23 cellular contexts compared by ENCODE assay signal in genomic region chr19:33505823-33506222, GRCh38.
"Had no signal": no experiment of that assay in that cellular context is flagged by ENCODE, and none has a peak within 500 bp of the region (broad histone marks: within the 10 kb centered on the region; RNA-seq: fewer than 3 reads in every experiment).

No MANE protein-coding gene starts in this region.

- H3K9me3 Mint-ChIP-seq: activated CD4-positive, alpha-beta T cell treated with anti-CD3 and anti-CD28 coated beads, Interleukin-2, amount 10 ng/mL, durations not matched to agents 24 days and 14 days; activated naive CD4-positive, alpha-beta T cell treated with anti-CD3 and anti-CD28 coated beads, Interleukin-2, amount 50 U/mL, for 24 hours; stimulated activated naive CD8-positive, alpha-beta T cell treated with anti-CD3 and anti-CD28 coated beads, Interleukin-15, Interleukin-2, amounts not matched to agents 100 ng/mL and 50 ng/mL, for 24 hours had no signal

- DNase-seq: activated CD4-positive, alpha-beta T cell treated with anti-CD3 and anti-CD28 coated beads, Interleukin-2, amount 10 ng/mL, durations not matched to agents 24 days and 14 days; activated CD8-positive, alpha-beta memory T cell treated with anti-CD3 and anti-CD28 coated beads, Interleukin-2, amount 50 U/mL, for 48 hours; activated CD8-positive, alpha-beta T cell treated with anti-CD3 and anti-CD28 coated beads, Interleukin-2, amount 10 ng/mL, durations not matched to agents 7 days and 5 days; activated gamma-delta T cell; activated T-cell treated with anti-CD3 and anti-CD28 coated beads, Interleukin-2, amount 50 U/mL, for 48 hours; adrenal gland; central memory CD4-positive, alpha-beta T cell; colonic mucosa; head of caudate nucleus; midbrain; ovary; small intestine; stimulated activated CD4-positive, alpha-beta T cell treated with anti-CD3 and anti-CD28 coated beads, Interleukin-15, amount 100 ng/mL, for 24 hours; stimulated activated CD4-positive, alpha-beta T cell treated with anti-CD3 and anti-CD28 coated beads, Interleukin-2, amount 100 ng/mL, for 48 hours; T-helper 1 cell; transverse colon had no signal

- H3K27me3 ChIP-seq: adrenal gland, colonic mucosa, left lung, ovary, suprapubic skin, transverse colon, vagina had no signal

- H3K36me3 ChIP-seq: colonic mucosa, ovary, transverse colon, vagina had no signal

- H3K9me3 ChIP-seq: adrenal gland, colonic mucosa, left lung, ovary, psoas muscle, suprapubic skin, transverse colon, vagina had no signal

- H3K27me3 Mint-ChIP-seq: activated CD4-positive, alpha-beta T cell treated with anti-CD3 and anti-CD28 coated beads, Interleukin-2, amount 10 ng/mL, durations not matched to agents 24 days and 14 days; activated naive CD4-positive, alpha-beta T cell treated with anti-CD3 and anti-CD28 coated beads, Interleukin-2, amount 50 U/mL, for 24 hours; stimulated activated naive CD8-positive, alpha-beta T cell treated with anti-CD3 and anti-CD28 coated beads, Interleukin-15, Interleukin-2, amounts not matched to agents 100 ng/mL and 50 ng/mL, for 24 hours had no signal

- H3K4me3 ChIP-seq: adrenal gland, colonic mucosa, left lung, ovary, psoas muscle, suprapubic skin, transverse colon, vagina had no signal

- H3K4me1 ChIP-seq: adrenal gland, colonic mucosa, left lung, transverse colon, vagina had no signal

- H3K4me1 Mint-ChIP-seq: activated CD4-positive, alpha-beta T cell treated with anti-CD3 and anti-CD28 coated beads, Interleukin-2, amount 10 ng/mL, durations not matched to agents 24 days and 14 days; activated naive CD4-positive, alpha-beta T cell treated with anti-CD3 and anti-CD28 coated beads, Interleukin-2, amount 50 U/mL, for 24 hours had no signal

- H3K27ac ChIP-seq: adrenal gland, colonic mucosa, left lung, ovary, psoas muscle, suprapubic skin, transverse colon, vagina had no signal

- ATAC-seq: activated CD8-positive, alpha-beta T cell treated with anti-CD3 and anti-CD28 coated beads, Interleukin-2, amount 10 ng/mL, durations not matched to agents 7 days and 5 days; left lung; psoas muscle; right cardiac atrium had no signal

- H3K4me3 Mint-ChIP-seq: activated CD4-positive, alpha-beta T cell treated with anti-CD3 and anti-CD28 coated beads, Interleukin-2, amount 10 ng/mL, durations not matched to agents 24 days and 14 days; activated CD8-positive, alpha-beta T cell treated with anti-CD3 and anti-CD28 coated beads, Interleukin-2, amount 10 ng/mL, durations not matched to agents 7 days and 5 days; activated naive CD4-positive, alpha-beta T cell treated with anti-CD3 and anti-CD28 coated beads, Interleukin-2, amount 50 U/mL, for 24 hours; stimulated activated naive CD8-positive, alpha-beta T cell treated with anti-CD3 and anti-CD28 coated beads, Interleukin-15, Interleukin-2, amounts not matched to agents 100 ng/mL and 50 ng/mL, for 24 hours had no signal
